ENCODE assay signal across 17 cellular contexts in the genomic region with DNA sequence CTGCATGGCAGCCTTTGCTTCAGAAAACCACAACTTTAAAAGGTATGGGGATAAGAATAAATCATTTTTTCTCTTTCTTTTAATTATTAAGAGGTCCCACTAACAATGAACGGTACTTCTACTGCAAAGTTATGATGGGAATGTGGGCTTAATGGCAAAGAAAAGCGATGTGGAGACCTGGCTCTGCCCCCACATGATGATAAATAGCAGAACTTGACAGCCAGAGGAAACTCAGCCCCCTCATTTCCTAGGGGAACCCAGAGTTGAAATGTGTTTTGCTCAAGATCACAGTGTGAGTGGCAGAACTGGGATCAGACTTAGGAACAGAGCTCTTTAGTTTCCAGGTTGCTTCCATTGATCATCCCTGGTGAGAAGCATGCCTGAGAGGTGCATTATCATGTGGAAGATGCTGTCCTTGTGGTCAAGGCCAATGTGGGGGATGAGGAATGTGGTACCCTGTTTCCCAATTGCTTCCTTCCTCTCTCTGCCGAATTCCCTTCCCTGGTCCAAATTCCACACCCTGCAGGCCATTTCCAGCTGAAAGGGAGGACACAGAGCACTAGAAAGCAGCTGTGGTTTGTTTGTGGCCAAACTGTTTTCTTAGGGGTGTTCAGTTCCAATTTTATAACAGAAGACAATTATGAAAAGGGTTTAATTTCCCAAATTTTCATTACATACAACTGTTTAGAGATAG.
DNase-seq lines count a peak whose midpoint lies in the region; ATAC-seq and TF ChIP-seq lines count a peak whose summit lies in the region.
"Had no signal": no experiment of that assay in that cellular context is flagged by ENCODE, and none has a peak within 500 bp of the region (broad histone marks: within the 10 kb centered on the region; RNA-seq: fewer than 3 reads in every experiment).

No MANE protein-coding gene starts in this region.

- WGBS in spleen, 5 donors = 14 to 17% (median 15%) methylated on average over 3 of the region's 3 CpGs

- peaks cover 88% of the 10 kb centered on the region for H3K4me1 Mint-ChIP-seq in activated T-cell treated with anti-CD3 and anti-CD28 coated beads, Interleukin-2, amount 50 U/mL, for 4 hours (ENCODE audit: low read depth)
- peaks cover 89% of the 10 kb centered on the region for H3K4me1 Mint-ChIP-seq in activated T-helper 1 cell treated with anti-CD3 and anti-CD28 coated beads, Interleukin-12 subunit alpha, Interleukin-12 subunit beta, Interleukin-2, Interleukin-4 antibody, amounts not matched to agents 30 ng/mL and 10 ng/mL and 1 ng/mL, durations not matched to agents 14 hours and 24 hours and 36 hours (ENCODE audit: low read depth)
- H3K4me1 Mint-ChIP-seq in Caco-2 (ENCODE audit: low read depth, unreplicated experiment) = no peaks in the 10 kb centered on the region

- no peaks in the 10 kb centered on the region for H3K27me3 ChIP-seq in spleen (replicated peaks in 1 of 7)
- H3K27me3 ChIP-seq in Caco-2 (replicated peaks; ENCODE audit: control insufficient read depth, insufficient read depth, low read length) = no peaks in the 10 kb centered on the region
- H3K27me3 ChIP-seq: left lung, neutrophil had no signal

- peaks cover 23% of the 10 kb centered on the region for H3K36me3 Mint-ChIP-seq in activated T-cell treated with anti-CD3 and anti-CD28 coated beads, Interleukin-2, amount 50 U/mL, for 4 hours (ENCODE audit: insufficient read depth)
- H3K36me3 Mint-ChIP-seq in activated T-helper 1 cell treated with anti-CD3 and anti-CD28 coated beads, Interleukin-12 subunit alpha, Interleukin-12 subunit beta, Interleukin-2, Interleukin-4 antibody, amounts not matched to agents 30 ng/mL and 10 ng/mL and 1 ng/mL, durations not matched to agents 14 hours and 24 hours and 36 hours (ENCODE audit: low read depth) = peaks cover 35% of the 10 kb centered on the region
- H3K36me3 Mint-ChIP-seq in Caco-2 (ENCODE audit: insufficient read depth, unreplicated experiment) = no peaks in the 10 kb centered on the region

- no peak for DNase-seq in activated T-cell treated with anti-CD3 and anti-CD28 coated beads, Interleukin-2, amount 50 U/mL, for 4 hours
- DNase-seq in activated T-cell treated with anti-CD3 and anti-CD28 coated beads for 4 hours = no peak
- no peak for DNase-seq in activated T-helper 1 cell treated with anti-CD3 and anti-CD28 coated beads, Interleukin-12 subunit alpha, Interleukin-12 subunit beta, Interleukin-2, Interleukin-4 antibody, amounts not matched to agents 30 ng/mL and 10 ng/mL and 1 ng/mL, durations not matched to agents 14 hours and 24 hours and 36 hours (ENCODE audit: low spot score)
- DNase-seq in iPS DF 19.7 (ENCODE audit: low read depth, low spot score) = peak; percentile 33
- DNase-seq in spleen = no peak
- DNase-seq in glomerular visceral epithelial cell (ENCODE audit: extremely low spot score) = no peak
- no peak for DNase-seq in Caco-2
- DNase-seq in retina = no peak
- DNase-seq: Calu3, KBM-7, left lung, NCI-H1436 treated with DMSO at 0.1 percent for 48 hours, NCI-H510A treated with DMSO at 0.1 percent for 48 hours, OCI-M1, WERI-Rb-1 had no signal

- no peaks in the 10 kb centered on the region for H3K9me3 ChIP-seq in spleen
- no peaks in the 10 kb centered on the region for H3K9me3 ChIP-seq in Caco-2
- H3K9me3 ChIP-seq: left lung, neutrophil had no signal

- H3K4me3 ChIP-seq in spleen = no peak overlapping the region
- no peak overlapping the region for H3K4me3 ChIP-seq in Caco-2 (ENCODE audit: low read depth, low read length)
- H3K4me3 ChIP-seq: left lung, smooth muscle cell had no signal

- POLR2A ChIA-PET in Caco-2 (lab: Charles Lee) = no interaction called here

- H3K4me3 Mint-ChIP-seq in activated T-cell treated with anti-CD3 and anti-CD28 coated beads, Interleukin-2, amount 50 U/mL, for 4 hours = peak overlapping the region; percentile 50
- H3K4me3 Mint-ChIP-seq in activated T-helper 1 cell treated with anti-CD3 and anti-CD28 coated beads, Interleukin-12 subunit alpha, Interleukin-12 subunit beta, Interleukin-2, Interleukin-4 antibody, amounts not matched to agents 30 ng/mL and 10 ng/mL and 1 ng/mL, durations not matched to agents 14 hours and 24 hours and 36 hours = peak overlapping the region; percentile 10
- H3K4me3 Mint-ChIP-seq in Caco-2 (ENCODE audit: unreplicated experiment) = no peak overlapping the region

- H3K4me1 ChIP-seq in spleen (peaks cover 18 to 69% (median 34%) of the 10 kb centered on the region in 6 donors), Caco-2 (no peaks in the 10 kb centered on the region)
- H3K4me1 ChIP-seq: left lung had no signal

- no peaks in the 10 kb centered on the region for H3K9me3 Mint-ChIP-seq in activated T-cell treated with anti-CD3 and anti-CD28 coated beads, Interleukin-2, amount 50 U/mL, for 4 hours
- H3K9me3 Mint-ChIP-seq in activated T-helper 1 cell treated with anti-CD3 and anti-CD28 coated beads, Interleukin-12 subunit alpha, Interleukin-12 subunit beta, Interleukin-2, Interleukin-4 antibody, amounts not matched to agents 30 ng/mL and 10 ng/mL and 1 ng/mL, durations not matched to agents 14 hours and 24 hours and 36 hours = no peaks in the 10 kb centered on the region
- H3K9me3 Mint-ChIP-seq in Caco-2 (ENCODE audit: unreplicated experiment) = no peaks in the 10 kb centered on the region

- TF ChIP-seq POLR2A in spleen (IDR thresholded peaks at IDR 0.05) = no peak

- intact Hi-C loops in activated T-helper 1 cell treated with anti-CD3 and anti-CD28 coated beads, Interleukin-12 subunit alpha, Interleukin-12 subunit beta, Interleukin-2, Interleukin-4 antibody, amounts not matched to agents 30 ng/mL and 10 ng/mL and 1 ng/mL, durations not matched to agents 14 hours and 24 hours and 36 hours (cut with micrococcal nuclease) = loop anchor here (1.0 to 5.0 kb wide), 3 partner anchors 9 to 122 kb away; no protein-coding TSS in a partner anchor
- intact Hi-C loops in spleen (cut with DNase I; ENCODE audit: low total_unique reads) (loop anchor here (10.0 kb wide), 1 partner anchor 54 kb away; no protein-coding TSS in a partner anchor), Caco-2 (cut with micrococcal nuclease; ENCODE audit: unreplicated experiment) (no loop called here)

- peak overlapping the region; percentile 10 to 76 (median 56) for H3K27ac ChIP-seq in spleen
- H3K27ac ChIP-seq: left lung, neutrophil, WERI-Rb-1 had no signal

- no peaks in the 10 kb centered on the region for H3K27me3 Mint-ChIP-seq in activated T-cell treated with anti-CD3 and anti-CD28 coated beads, Interleukin-2, amount 50 U/mL, for 4 hours (ENCODE audit: low read depth)
- H3K27me3 Mint-ChIP-seq in activated T-helper 1 cell treated with anti-CD3 and anti-CD28 coated beads, Interleukin-12 subunit alpha, Interleukin-12 subunit beta, Interleukin-2, Interleukin-4 antibody, amounts not matched to agents 30 ng/mL and 10 ng/mL and 1 ng/mL, durations not matched to agents 14 hours and 24 hours and 36 hours (ENCODE audit: insufficient read depth) = no peaks in the 10 kb centered on the region
- no peaks in the 10 kb centered on the region for H3K27me3 Mint-ChIP-seq in Caco-2 (ENCODE audit: insufficient read depth, unreplicated experiment)

- CTCF ChIA-PET in Caco-2 (lab: Charles Lee) = no interaction called here

- peak overlapping the region; percentile 31 for H3K27ac Mint-ChIP-seq in activated T-helper 1 cell treated with anti-CD3 and anti-CD28 coated beads, Interleukin-12 subunit alpha, Interleukin-12 subunit beta, Interleukin-2, Interleukin-4 antibody, amounts not matched to agents 30 ng/mL and 10 ng/mL and 1 ng/mL, durations not matched to agents 14 hours and 24 hours and 36 hours
- H3K27ac Mint-ChIP-seq in Caco-2 (ENCODE audit: unreplicated experiment) = no peak overlapping the region

- no TSS peak for BruUV-seq in Caco-2 (replicated peaks; lab: Mats Ljungman, UMichigan)

- no peaks in the 10 kb centered on the region for H3K36me3 ChIP-seq in spleen
- no peaks in the 10 kb centered on the region for H3K36me3 ChIP-seq in Caco-2 (ENCODE audit: control insufficient read depth, insufficient read depth, low read length)
- H3K36me3 ChIP-seq: left lung, neutrophil, WERI-Rb-1 had no signal

- no peak for TF ChIP-seq CTCF in spleen (IDR thresholded peaks at IDR 0.05 in 8 of 11, conservative IDR thresholded peaks at IDR 0.05 in 3 of 11)
- no peak for TF ChIP-seq CTCF in Caco-2 (IDR thresholded peaks at IDR 0.05; ENCODE audit: insufficient read depth in 1 of 2, low read depth in 1 of 2, low read length in 1 of 2, severe bottlenecking in 1 of 2, unreplicated experiment in 1 of 2)

- no peak for ATAC-seq in activated T-cell treated with anti-CD3 and anti-CD28 coated beads, Interleukin-2, amount 50 U/mL, for 4 hours
- ATAC-seq: left lung had no signal
